8 cellular contexts compared by ENCODE assay signal in genomic region chr3:195270350-195271115, GRCh38. TPM values are rescaled to one million over a fixed set of nuclear protein-coding genes. Genes with fewer than 3 reads are reported as not detected.
DNase-seq lines count a peak whose midpoint lies in the region; ATAC-seq and TF ChIP-seq lines count a peak whose summit lies in the region.

No MANE protein-coding gene starts in this region.

- no peaks in the 10 kb centered on the region for H3K9me3 ChIP-seq in CD8-positive, alpha-beta T cell (ENCODE audit: low read length)

- CTCF ChIA-PET in CD8-positive, alpha-beta T cell (lab: Charles Lee), result interaction anchor here (0.6 to 4.5 kb wide), 46 partner anchors 8 to 651 kb away, joined by 3 to 44 read pairs (median 5); partner anchors contain the start of genes LSG1 and PPP1R2

- ATAC-seq in CD8-positive, alpha-beta T cell, result peak; percentile 60
- ATAC-seq in HG03280 (IDR thresholded peaks at IDR 0.05; ENCODE audit: unreplicated experiment), result peak; percentile 70
- peak; percentile 77 for ATAC-seq in esophagus mucosa
- ATAC-seq in naive B cell (ENCODE audit: low read depth in 2 of 2), result peak; percentile 67 to 70

- peak; percentile 33 for TF ChIP-seq CTCF in CD8-positive, alpha-beta T cell (IDR thresholded peaks at IDR 0.05)

- peak; percentile 75 for TF ChIP-seq POLR2A in GM19193 (IDR thresholded peaks at IDR 0.05; ENCODE audit: extremely low read depth, insufficient read depth, insufficient read length)

- H3K4me3 Mint-ChIP-seq in CD8-positive, alpha-beta T cell, result peak overlapping the region; percentile 86
- H3K4me3 Mint-ChIP-seq in naive B cell, result peak overlapping the region; percentile 81 to 93 (median 88)

- peaks cover 21% of the 10 kb centered on the region for H3K4me1 ChIP-seq in CD8-positive, alpha-beta T cell (ENCODE audit: insufficient read depth, low read length)

- peaks cover 11% of the 10 kb centered on the region for H3K36me3 Mint-ChIP-seq in CD8-positive, alpha-beta T cell
- no peaks in the 10 kb centered on the region for H3K36me3 Mint-ChIP-seq in naive B cell

- H3K27ac ChIP-seq in CD8-positive, alpha-beta T cell (ENCODE audit: low read depth, low read length), result peak overlapping the region; percentile 59
- H3K27ac ChIP-seq in temporal lobe (ENCODE audit: low read depth, low read length), result peak overlapping the region; percentile 27

- no peaks in the 10 kb centered on the region for H3K9me3 Mint-ChIP-seq in CD8-positive, alpha-beta T cell
- no peaks in the 10 kb centered on the region for H3K9me3 Mint-ChIP-seq in naive B cell

- peak in 4 of 7 experiments; percentile 25 to 70 (median 47) for DNase-seq in CD8-positive, alpha-beta T cell
- DNase-seq in NCI-H345 (lab: John Stamatoyannopoulos, UW) (peak; percentile 75), naive B cell (peak; percentile 26)
- peak; percentile 54 to 61 for DNase-seq in activated CD4-positive, alpha-beta T cell treated with anti-CD3 and anti-CD28 coated beads, Interleukin-2, amount 50 U/mL, for 4 hours

- H3K27ac Mint-ChIP-seq in CD8-positive, alpha-beta T cell, result peak overlapping the region; percentile 69
- H3K27ac Mint-ChIP-seq in naive B cell, result peak overlapping the region in 4 of 6 donors; percentile 69 to 91 (median 74)

- H3K4me1 Mint-ChIP-seq in CD8-positive, alpha-beta T cell (ENCODE audit: low read depth), result peaks cover 23% of the 10 kb centered on the region
- peaks cover 14 to 24% (median 23%) of the 10 kb centered on the region in 3 donors for H3K4me1 Mint-ChIP-seq in naive B cell

- H3K36me3 ChIP-seq in CD8-positive, alpha-beta T cell (ENCODE audit: insufficient read depth, low read length), result no peaks in the 10 kb centered on the region

- POLR2A ChIA-PET in CD8-positive, alpha-beta T cell (lab: Charles Lee), result interaction anchor here (0.7 to 3.4 kb wide), 13 partner anchors 9 to 609 kb away, joined by 3 to 22 read pairs (median 6); partner anchors contain the start of genes LSG1 and PPP1R2

- H3K27me3 ChIP-seq in CD8-positive, alpha-beta T cell (ENCODE audit: insufficient read depth, low read length), result no peaks in the 10 kb centered on the region

- H3K4me3 ChIP-seq in CD8-positive, alpha-beta T cell (ENCODE audit: low read depth, low read length), result peak overlapping the region; percentile 87

- no peaks in the 10 kb centered on the region for H3K27me3 Mint-ChIP-seq in CD8-positive, alpha-beta T cell (ENCODE audit: low read depth)
- no peaks in the 10 kb centered on the region for H3K27me3 Mint-ChIP-seq in naive B cell

- intact Hi-C loops in CD8-positive, alpha-beta T cell (cut with DNase I, micrococcal nuclease), result loop anchor here (1.0 to 5.0 kb wide), 12 partner anchors 10 to 784 kb away; partner anchors contain the start of genes ACAP2 (in 2 of the 2), ATP13A3 (in 2 of the 2), LSG1 (in 2 of the 2) and TNK2 (in 2 of the 2)

RNA-seq across cellular contexts. Expression of gene XXYLT1, which starts 0.4 kb away (rescaled TPM):
- 1 to 10 TPM; 3.7 to 4.3 TPM for total RNA-seq in CD8-positive, alpha-beta T cell
- total RNA-seq in esophagus mucosa (12.7 TPM), temporal lobe (19.7 TPM)
- 1 to 10 TPM in 5 of 6 donors, not detected in 1; 1.7 to 3.7 (median 3.6) TPM for polyA plus RNA-seq in naive B cell (ENCODE audit: low read depth in 6 of 6)

Comparison
In these comparisons a context has a peak if more than half of its experiments do, and no peak if none do; other contexts are left out.
1. Peak in every context shown above with its lines: DNase-seq, ATAC-seq, H3K4me3 ChIP-seq and H3K27ac ChIP-seq.